Comparison of ENCODE assay signal across 1 cellular context in the genomic region with DNA sequence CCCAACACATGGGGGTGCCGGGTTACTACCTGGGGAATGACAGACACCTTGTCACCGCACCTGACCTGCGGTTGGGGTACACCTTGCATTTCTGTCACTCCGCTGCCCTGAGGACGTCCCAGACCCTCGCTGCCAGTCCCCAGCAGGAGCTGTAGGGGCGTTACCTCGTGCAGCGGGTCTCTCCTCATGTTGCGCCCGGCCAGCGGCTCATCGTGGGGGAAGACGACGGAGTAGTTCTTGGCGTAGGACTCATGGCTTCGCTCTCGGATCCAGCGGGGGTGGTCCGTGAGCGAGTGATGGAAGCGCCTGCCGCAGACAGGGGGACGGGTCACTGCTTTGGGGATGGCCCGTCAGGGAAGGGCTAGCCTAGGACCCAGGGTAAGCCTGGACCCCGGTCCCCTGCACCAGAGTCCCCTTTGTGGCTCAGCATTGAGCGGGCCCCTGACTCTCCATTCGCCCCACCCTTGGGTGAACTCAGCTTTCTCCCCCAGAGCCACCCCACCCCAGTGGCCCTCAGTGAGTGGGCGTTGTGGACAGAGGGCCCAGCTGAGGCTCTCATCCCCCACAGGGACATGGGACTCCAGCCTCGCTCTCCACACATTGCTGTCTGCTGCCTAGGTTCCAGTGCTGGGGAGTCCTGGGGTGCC.
TF ChIP-seq lines count a peak whose summit lies in the region.

No MANE protein-coding gene starts in this region.

TF ChIP-seq in neural cell, 6 proteins besides CTCF, POLR2A, EP300 and RAD21 (continued from another document):
- TF ChIP-seq REST (IDR thresholded peaks at IDR 0.05; ENCODE audit: borderline replicate concordance) (no peak), POLR2AphosphoS5 (IDR thresholded peaks at IDR 0.05) (no peak), EZH2 (IDR thresholded peaks at IDR 0.05; ENCODE audit: borderline replicate concordance, insufficient read depth, low read length, poor library complexity, severe bottlenecking) (no peak), TAF1 (IDR thresholded peaks at IDR 0.05; ENCODE audit: low read depth) (no peak)
